ENCODE assay signal across 33 cellular contexts in genomic region chr16:81671738-81672597, GRCh38.
"Had no signal": no experiment of that assay in that cellular context is flagged by ENCODE, and none has a peak within 500 bp of the region (broad histone marks: within the 10 kb centered on the region; RNA-seq: fewer than 3 reads in every experiment).

No MANE protein-coding gene starts in this region.

- DNase-seq: activated CD4-positive, alpha-beta memory T cell treated with anti-CD3 and anti-CD28 coated beads for 36 hours; activated CD4-positive, alpha-beta T cell treated with anti-CD3 and anti-CD28 coated beads, Interleukin-2, amount 10 ng/mL, durations not matched to agents 24 days and 14 days; activated CD4-positive, CD25-positive, alpha-beta regulatory T cell treated with anti-CD3 and anti-CD28 coated beads, Interleukin-2, amount 50 U/mL, for 72 hours; activated CD8-positive, alpha-beta memory T cell treated with anti-CD3 and anti-CD28 coated beads, Interleukin-2, amount 50 U/mL, for 4 hours; activated effector memory CD4-positive, alpha-beta T cell treated with anti-CD3 and anti-CD28 coated beads, Interleukin-2, amount 50 U/mL, for 16 hours; activated naive CD4-positive, alpha-beta T cell treated with anti-CD3 and anti-CD28 coated beads, Interleukin-2, amount 10 ng/mL, durations not matched to agents 7 days and 5 days; activated T-cell treated with anti-CD3 and anti-CD28 coated beads, Interleukin-2, amount 50 U/mL, for 1 hour; amniotic stem cell; brain microvascular endothelial cell; cortex of kidney; foreskin fibroblast; heart left ventricle; kidney glomerular epithelial cell; left lung; lower lobe of right lung; mesendoderm; nucleus accumbens; psoas muscle; stimulated activated CD4-positive, alpha-beta T cell treated with anti-CD3 and anti-CD28 coated beads, Interleukin-1b, Interleukin-23, amount 100 ng/mL, for 48 hours; stimulated activated CD4-positive, alpha-beta T cell treated with anti-CD3 and anti-CD28 coated beads, Interleukin-4, amount 100 ng/mL, for 4 hours; stimulated activated CD8-positive, alpha-beta memory T cell treated with anti-CD3 and anti-CD28 coated beads, Interleukin-4, amount 100 ng/mL, for 48 hours; stimulated activated naive CD4-positive, alpha-beta T cell; T-helper 2 cell; testis; transverse colon; uterus had no signal

- H3K36me3 ChIP-seq: uterus had no signal

- H3K4me3 Mint-ChIP-seq: activated CD4-positive, alpha-beta memory T cell treated with anti-CD3 and anti-CD28 coated beads for 36 hours; activated CD4-positive, alpha-beta T cell treated with anti-CD3 and anti-CD28 coated beads, Interleukin-2, amount 10 ng/mL, durations not matched to agents 24 days and 14 days; activated naive CD4-positive, alpha-beta T cell treated with anti-CD3 and anti-CD28 coated beads, Interleukin-2, amount 10 ng/mL, durations not matched to agents 7 days and 5 days; activated T-helper 1 cell treated with anti-CD3 and anti-CD28 coated beads, Interleukin-12 subunit alpha, Interleukin-12 subunit beta, Interleukin-2, Interleukin-4 antibody, amounts not matched to agents 30 ng/mL and 10 ng/mL and 1 ng/mL, durations not matched to agents 14 hours and 24 hours and 36 hours; neural crest cell had no signal

- H3K9me3 Mint-ChIP-seq: activated CD4-positive, alpha-beta memory T cell treated with anti-CD3 and anti-CD28 coated beads for 36 hours; activated naive CD4-positive, alpha-beta T cell treated with anti-CD3 and anti-CD28 coated beads, Interleukin-2, amount 10 ng/mL, durations not matched to agents 7 days and 5 days; activated T-helper 1 cell treated with anti-CD3 and anti-CD28 coated beads, Interleukin-12 subunit alpha, Interleukin-12 subunit beta, Interleukin-2, Interleukin-4 antibody, amounts not matched to agents 30 ng/mL and 10 ng/mL and 1 ng/mL, durations not matched to agents 14 hours and 24 hours and 36 hours; neural crest cell had no signal

- H2AFZ ChIP-seq: parathyroid adenoma had no signal

- H3K27me3 Mint-ChIP-seq: activated CD4-positive, alpha-beta memory T cell treated with anti-CD3 and anti-CD28 coated beads for 36 hours; activated CD4-positive, alpha-beta T cell treated with anti-CD3 and anti-CD28 coated beads, Interleukin-2, amount 10 ng/mL, durations not matched to agents 24 days and 14 days; activated naive CD4-positive, alpha-beta T cell treated with anti-CD3 and anti-CD28 coated beads, Interleukin-2, amount 10 ng/mL, durations not matched to agents 7 days and 5 days had no signal

- ATAC-seq: heart left ventricle, left lung, lower lobe of right lung, psoas muscle had no signal

- H3K4me1 ChIP-seq: heart left ventricle, left lung, parathyroid adenoma, psoas muscle, right atrium auricular region, transverse colon, uterus had no signal

- FAIRE-seq: astrocyte, endothelial cell of umbilical vein had no signal

- H3K9ac ChIP-seq: parathyroid adenoma had no signal

- H3K4me1 Mint-ChIP-seq: activated CD4-positive, alpha-beta T cell treated with anti-CD3 and anti-CD28 coated beads, Interleukin-2, amount 10 ng/mL, durations not matched to agents 24 days and 14 days; activated naive CD4-positive, alpha-beta T cell treated with anti-CD3 and anti-CD28 coated beads, Interleukin-2, amount 10 ng/mL, durations not matched to agents 7 days and 5 days had no signal

- H3K4me2 ChIP-seq: smooth muscle cell had no signal

- H3K27ac ChIP-seq: brain microvascular endothelial cell, heart left ventricle, left lung, lower lobe of right lung, parathyroid adenoma, psoas muscle, right atrium auricular region, testis, transverse colon, uterus had no signal

- H3K27ac Mint-ChIP-seq: activated CD4-positive, alpha-beta memory T cell treated with anti-CD3 and anti-CD28 coated beads for 36 hours; activated CD4-positive, alpha-beta T cell treated with anti-CD3 and anti-CD28 coated beads, Interleukin-2, amount 10 ng/mL, durations not matched to agents 24 days and 14 days; activated naive CD4-positive, alpha-beta T cell treated with anti-CD3 and anti-CD28 coated beads, Interleukin-2, amount 10 ng/mL, durations not matched to agents 7 days and 5 days; activated T-helper 1 cell treated with anti-CD3 and anti-CD28 coated beads, Interleukin-12 subunit alpha, Interleukin-12 subunit beta, Interleukin-2, Interleukin-4 antibody, amounts not matched to agents 30 ng/mL and 10 ng/mL and 1 ng/mL, durations not matched to agents 14 hours and 24 hours and 36 hours had no signal

- H3K4me3 ChIP-seq: heart left ventricle, left lung, lower lobe of right lung, psoas muscle, right atrium auricular region, smooth muscle cell, testis, transverse colon, uterus had no signal

- H3K79me2 ChIP-seq: parathyroid adenoma had no signal

- H3K9me3 ChIP-seq: heart left ventricle, left lung, lower lobe of right lung, psoas muscle, right atrium auricular region, testis, transverse colon, uterus had no signal

- H3K27me3 ChIP-seq: brain microvascular endothelial cell, heart left ventricle, left lung, right atrium auricular region, testis, transverse colon, uterus had no signal
